ENCODE assay signal across 9 cellular contexts in the genomic region with DNA sequence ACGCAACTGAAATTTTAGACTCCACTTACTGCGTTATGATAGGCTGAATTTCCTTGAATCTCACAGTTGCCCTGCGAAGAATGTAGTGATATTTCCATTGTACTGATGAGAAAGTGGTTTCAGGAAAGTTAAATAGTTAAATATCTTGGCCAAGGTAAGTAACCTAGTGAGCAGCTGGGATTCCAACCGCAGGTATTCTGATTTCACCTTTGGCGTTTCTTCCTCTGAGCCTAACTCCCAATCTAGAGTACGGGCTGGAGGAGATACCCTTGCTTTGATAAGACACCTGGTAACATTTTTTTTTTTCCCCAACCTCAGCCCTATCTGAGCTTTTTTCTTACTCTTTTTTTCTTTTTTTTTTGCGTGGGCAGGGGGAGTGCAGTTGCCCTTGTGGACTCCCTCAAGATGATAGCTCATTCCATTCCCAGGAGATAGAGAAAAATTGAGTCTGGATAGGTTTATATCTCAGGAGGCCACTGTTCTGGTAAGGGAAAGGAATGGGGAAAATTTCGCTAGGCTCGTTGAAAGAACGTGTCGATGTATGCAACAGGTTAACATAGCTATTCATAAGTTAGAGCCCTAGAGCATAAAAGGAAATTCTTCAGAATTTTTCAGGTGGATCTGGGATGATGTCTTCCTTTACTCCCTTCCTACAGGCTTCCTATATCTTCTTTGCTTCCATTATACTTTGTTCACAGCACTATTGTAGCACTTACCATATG. TPM values are rescaled to one million over a fixed set of nuclear protein-coding genes. Genes with fewer than 3 reads are reported as not detected.
DNase-seq lines count a peak whose midpoint lies in the region; FAIRE-seq and TF ChIP-seq lines count a peak whose summit lies in the region.
"Had no signal": no experiment of that assay in that cellular context is flagged by ENCODE, and none has a peak within 500 bp of the region (broad histone marks: within the 10 kb centered on the region; RNA-seq: fewer than 3 reads in every experiment).

No MANE protein-coding gene starts in this region.

- H3K9me3 Mint-ChIP-seq in MCF 10A (ENCODE audit: unreplicated experiment): no peaks in the 10 kb centered on the region
- H3K9me3 Mint-ChIP-seq in neural crest cell: no peaks in the 10 kb centered on the region

- no peak for TF ChIP-seq CTCF in D721Med (IDR thresholded peaks at IDR 0.05; ENCODE audit: insufficient read depth, missing control alignments)
- no peak for TF ChIP-seq CTCF in MCF 10A (IDR thresholded peaks at IDR 0.05; ENCODE audit: unreplicated experiment)
- peak; percentile 1 for TF ChIP-seq CTCF in neural crest cell (conservative IDR thresholded peaks at IDR 0.05)

- BruUV-seq in MCF 10A (replicated peaks; lab: Mats Ljungman, UMichigan): no TSS peak

- H3K4me3 Mint-ChIP-seq in MCF 10A (ENCODE audit: unreplicated experiment) (peak overlapping the region; percentile 60), neural crest cell (no peak overlapping the region)

- DNase-seq in D721Med (ENCODE audit: insufficient read length, low spot score) (no peak), MCF 10A (ENCODE audit: unreplicated experiment) (no peak), neural crest cell (ENCODE audit: low read depth, low spot score) (no peak), glomerular visceral epithelial cell (ENCODE audit: extremely low spot score) (no peak), islet precursor cell (no peak), globus pallidus (ENCODE audit: low spot score) (no peak)
- no peak for DNase-seq in Jurkat, Clone E6-1 (ENCODE audit: low read depth, low spot score)

- peak overlapping the region; percentile 9 for H3K27ac Mint-ChIP-seq in MCF 10A (ENCODE audit: low read depth, unreplicated experiment)
- H3K27ac Mint-ChIP-seq in neural crest cell (ENCODE audit: unreplicated experiment): no peak overlapping the region

- H3K36me3 Mint-ChIP-seq in MCF 10A (ENCODE audit: insufficient read depth, unreplicated experiment) (no peaks in the 10 kb centered on the region), neural crest cell (ENCODE audit: low read depth) (no peaks in the 10 kb centered on the region)

- intact Hi-C loops in MCF 10A (cut with micrococcal nuclease): loop anchor here (1.0 to 5.0 kb wide), 8 partner anchors 37 to 381 kb away; no protein-coding TSS in a partner anchor

- CTCF ChIA-PET in MCF 10A (lab: Yijun Ruan, JAX): interaction anchor here (0.6 to 5.8 kb wide), 71 partner anchors 9 to 1289 kb away, joined by 3 to 108 read pairs (median 5); partner anchors contain the start of gene MGAM2

- no peaks in the 10 kb centered on the region for H3K4me1 Mint-ChIP-seq in MCF 10A (ENCODE audit: insufficient read depth, unreplicated experiment)
- H3K4me1 Mint-ChIP-seq in neural crest cell: peaks cover 10% of the 10 kb centered on the region

- H3K27me3 Mint-ChIP-seq in MCF 10A (ENCODE audit: insufficient read depth, unreplicated experiment) (no peaks in the 10 kb centered on the region), neural crest cell (ENCODE audit: low read depth) (peaks cover 21% of the 10 kb centered on the region)

- H3K4me3 ChIP-seq in Jurkat, Clone E6-1 (ENCODE audit: low read length): peak overlapping the region; percentile 52

- POLR2A ChIA-PET in MCF 10A (lab: Yijun Ruan, JAX): interaction anchor here (0.9 to 2.5 kb wide), 4 partner anchors 47 to 326 kb away, joined by 4 to 10 read pairs (median 6); partner anchors contain the start of gene SSBP1

- FAIRE-seq in D721Med (lab: Jason Lieb, UNC): peak; percentile 70

RNA-seq across cellular contexts. Expression of gene TAS2R38, which starts 3.1 kb away (rescaled TPM):
- not detected for polyA plus RNA-seq in Jurkat, Clone E6-1 (2012; ENCODE audit: insufficient read depth, insufficient read length)
- total RNA-seq in MCF 10A (2022) (not detected in 2 replicates), neural crest cell (not detected in 2 replicates)
- total RNA-seq: esophagus mucosa, liver had no signal
- polyA plus RNA-seq: liver had no signal

RNA-seq across cellular contexts. Expression of gene MGAM, which starts 19.0 kb away (rescaled TPM):
- not detected for polyA plus RNA-seq in Jurkat, Clone E6-1 (2012; ENCODE audit: insufficient read depth, insufficient read length)
- 0.22 and 0.23 TPM in 2 replicates for total RNA-seq in MCF 10A (2022)
- 0.59 and 1.2 TPM in 2 replicates for total RNA-seq in neural crest cell

RNA-seq across cellular contexts. Expression of gene CLEC5A, which starts 29.9 kb away (rescaled TPM):
- not detected for polyA plus RNA-seq in Jurkat, Clone E6-1 (2012; ENCODE audit: insufficient read depth, insufficient read length)
- total RNA-seq in MCF 10A (2022): not detected in 2 replicates
- not detected in 2 replicates for total RNA-seq in neural crest cell
